In the genomic region with DNA sequence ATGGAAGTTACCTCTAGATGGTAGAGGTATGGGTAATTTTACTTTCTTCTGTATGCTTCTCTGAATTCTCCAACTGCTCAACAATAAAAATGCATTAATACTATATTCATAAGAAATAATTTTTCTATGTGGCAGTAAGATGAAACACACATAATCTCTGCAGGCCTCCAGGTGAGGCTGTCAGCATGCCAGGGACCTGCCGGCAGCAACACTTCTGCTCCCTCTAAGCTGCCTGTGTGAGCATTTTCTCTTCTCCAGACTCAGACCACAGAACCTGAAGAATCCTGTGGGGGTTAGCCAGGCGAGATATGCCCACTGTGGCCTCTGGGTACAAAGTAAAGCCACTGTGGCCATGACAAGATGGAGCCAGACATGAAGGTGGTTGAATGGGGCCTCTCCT, we compare ENCODE assay signal across 32 cellular contexts.
"Had no signal": no experiment of that assay in that cellular context is flagged by ENCODE, and none has a peak within 500 bp of the region (broad histone marks: within the 10 kb centered on the region; RNA-seq: fewer than 3 reads in every experiment).

No MANE protein-coding gene starts in this region.

- H3K27me3 ChIP-seq: breast epithelium, MG63 had no signal

- H3K27me3 Mint-ChIP-seq: activated CD8-positive, alpha-beta T cell treated with anti-CD3 and anti-CD28 coated beads for 36 hours; activated naive CD8-positive, alpha-beta T cell treated with anti-CD3 and anti-CD28 coated beads for 36 hours had no signal

- H3K27ac Mint-ChIP-seq: activated CD4-positive, alpha-beta T cell treated with anti-CD3 and anti-CD28 coated beads, Interleukin-2, amount 10 ng/mL, durations not matched to agents 24 days and 14 days; activated CD8-positive, alpha-beta T cell treated with anti-CD3 and anti-CD28 coated beads for 36 hours; activated naive CD8-positive, alpha-beta T cell treated with anti-CD3 and anti-CD28 coated beads for 36 hours; activated T-cell treated with anti-CD3 and anti-CD28 coated beads, Interleukin-2, amount 50 U/mL, for 72 hours; activated T-helper 17 cell treated with anti-CD3 and anti-CD28 coated beads, Interleukin-2, amount 50 U/mL, for 72 hours had no signal

- ATAC-seq: activated CD8-positive, alpha-beta T cell treated with anti-CD3 and anti-CD28 coated beads for 36 hours; activated T-cell treated with anti-CD3 and anti-CD28 coated beads, Interleukin-2, amount 50 U/mL, for 72 hours; activated T-helper 17 cell treated with anti-CD3 and anti-CD28 coated beads, Interleukin-2, amount 50 U/mL, for 72 hours had no signal

- H3K36me3 Mint-ChIP-seq: activated naive CD8-positive, alpha-beta T cell treated with anti-CD3 and anti-CD28 coated beads for 36 hours had no signal

- DNase-seq: activated CD4-positive, alpha-beta T cell treated with anti-CD3 and anti-CD28 coated beads, Interleukin-2, amount 10 ng/mL, durations not matched to agents 24 days and 14 days; activated CD4-positive, alpha-beta T cell treated with anti-CD3 and anti-CD28 coated beads, Interleukin-2, amount 50 U/mL, for 4 hours; activated CD4-positive, CD25-positive, alpha-beta regulatory T cell; activated CD8-positive, alpha-beta T cell treated with anti-CD3 and anti-CD28 coated beads for 36 hours; activated effector memory CD4-positive, alpha-beta T cell treated with anti-CD3 and anti-CD28 coated beads, Interleukin-2, amount 50 U/mL, for 16 hours; activated naive CD4-positive, alpha-beta T cell; activated naive CD4-positive, alpha-beta T cell treated with anti-CD3 and anti-CD28 coated beads, Interleukin-2, amount 50 U/mL, for 16 hours; activated naive CD8-positive, alpha-beta T cell treated with anti-CD3 and anti-CD28 coated beads for 36 hours; activated T-cell treated with anti-CD3 and anti-CD28 coated beads, Interleukin-2, amount 50 U/mL, for 1 hour; activated T-cell treated with anti-CD3 and anti-CD28 coated beads, Interleukin-2, amount 50 U/mL, for 72 hours; amniotic stem cell; aorta; cerebellar nuclear complex; Kasumi-1; KG1; MG63; NCI-H1048; NCI-H1105 treated with DMSO at 0.1 percent for 48 hours; NCI-H1436; NCI-H1694; NCI-H2029; NCI-H345; NCI-H524 treated with DMSO at 0.1 percent for 48 hours; NK-92 treated with Interleukin-12 subunit alpha and Interleukin-12 subunit beta, amount 100 ng/mL, for 24 hours; Right ventricle myocardium superior; SW 1271; T-helper 1 cell; T-helper 2 cell; T-helper 9 cell had no signal

- H3K4me1 Mint-ChIP-seq: activated CD4-positive, alpha-beta T cell treated with anti-CD3 and anti-CD28 coated beads, Interleukin-2, amount 10 ng/mL, durations not matched to agents 24 days and 14 days; activated T-helper 17 cell treated with anti-CD3 and anti-CD28 coated beads, Interleukin-2, amount 50 U/mL, for 72 hours had no signal

- H3K4me3 ChIP-seq: breast epithelium, MG63 had no signal

- H3K9me3 ChIP-seq: breast epithelium, MG63 had no signal

- H3K36me3 ChIP-seq: breast epithelium, MG63 had no signal

- H3K4me3 Mint-ChIP-seq: activated CD4-positive, alpha-beta T cell treated with anti-CD3 and anti-CD28 coated beads, Interleukin-2, amount 10 ng/mL, durations not matched to agents 24 days and 14 days; activated CD8-positive, alpha-beta T cell treated with anti-CD3 and anti-CD28 coated beads for 36 hours; activated naive CD8-positive, alpha-beta T cell treated with anti-CD3 and anti-CD28 coated beads for 36 hours; activated T-cell treated with anti-CD3 and anti-CD28 coated beads, Interleukin-2, amount 50 U/mL, for 72 hours; activated T-helper 17 cell treated with anti-CD3 and anti-CD28 coated beads, Interleukin-2, amount 50 U/mL, for 72 hours had no signal

- H3K27ac ChIP-seq: breast epithelium, VCaP had no signal

- H3K4me1 ChIP-seq: breast epithelium had no signal

- H3K9me3 Mint-ChIP-seq: activated CD4-positive, alpha-beta T cell treated with anti-CD3 and anti-CD28 coated beads, Interleukin-2, amount 10 ng/mL, durations not matched to agents 24 days and 14 days; activated CD8-positive, alpha-beta T cell treated with anti-CD3 and anti-CD28 coated beads for 36 hours; activated naive CD8-positive, alpha-beta T cell treated with anti-CD3 and anti-CD28 coated beads for 36 hours; activated T-helper 17 cell treated with anti-CD3 and anti-CD28 coated beads, Interleukin-2, amount 50 U/mL, for 72 hours had no signal
